ENCODE assay signal across 12 cellular contexts in genomic region chr10:69455009-69455763, GRCh38. TPM values are rescaled to one million over a fixed set of nuclear protein-coding genes. Genes with fewer than 3 reads are reported as not detected.
"Had no signal": no experiment of that assay in that cellular context is flagged by ENCODE, and none has a peak within 500 bp of the region (broad histone marks: within the 10 kb centered on the region; RNA-seq: fewer than 3 reads in every experiment).

No MANE protein-coding gene starts in this region.

- DNase-seq: activated CD4-positive, alpha-beta T cell treated with anti-CD3 and anti-CD28 coated beads for 1 hour; activated CD4-positive, alpha-beta T cell treated with anti-CD3 and anti-CD28 coated beads, Interleukin-2, amount 50 U/mL, for 48 hours; activated T-cell treated with anti-CD3 and anti-CD28 coated beads, Interleukin-2, amount 50 U/mL, for 48 hours; left cardiac atrium; mammary epithelial cell; naive thymus-derived CD8-positive, alpha-beta T cell; right cardiac atrium; stimulated activated CD4-positive, alpha-beta T cell treated with anti-CD3 and anti-CD28 coated beads, Interleukin-2, amount 100 ng/mL, for 24 hours; stimulated activated naive CD4-positive, alpha-beta T cell treated with Interleukin-2 at 50 U/mL for 16 hours had no signal

- FAIRE-seq: bronchial epithelial cell had no signal

RNA-seq across cellular contexts. Expression of gene TACR2, which starts 38.5 kb away (rescaled TPM):
- total RNA-seq: mammary epithelial cell; mononuclear cell; naive thymus-derived CD8-positive, alpha-beta T cell; T-helper 2 cell treated with Interferon-gamma antibody and Interleukin-4, amounts not matched to agents 100 ng/mL and 5 ng/mL, for 36 hours had no signal
